In the genomic region with DNA sequence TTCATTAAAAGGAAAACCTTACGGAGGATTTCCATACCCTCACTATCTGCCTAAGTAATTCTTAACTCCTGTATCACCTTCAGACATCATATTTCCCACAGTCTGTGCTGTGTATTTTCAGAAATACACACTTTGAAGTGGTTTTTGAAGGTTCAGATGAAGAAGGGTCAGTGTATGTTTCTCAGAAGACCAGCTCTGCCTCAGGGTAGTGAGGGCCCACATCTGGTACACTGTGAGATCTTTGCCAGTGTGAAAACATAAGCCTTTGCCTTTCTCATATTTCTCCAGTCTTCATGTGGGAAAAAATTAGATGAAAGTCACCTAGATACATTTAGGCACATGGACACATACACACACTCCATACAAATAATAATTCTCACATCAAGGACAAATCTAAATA, we compare ENCODE assay signal across 15 cellular contexts.
"Had no signal": no experiment of that assay in that cellular context is flagged by ENCODE, and none has a peak within 500 bp of the region (broad histone marks: within the 10 kb centered on the region; RNA-seq: fewer than 3 reads in every experiment).

No MANE protein-coding gene starts in this region.

- DNase-seq: activated CD4-positive, alpha-beta T cell treated with anti-CD3 and anti-CD28 coated beads for 36 hours; activated CD8-positive, alpha-beta memory T cell treated with anti-CD3 and anti-CD28 coated beads, Interleukin-2, amount 50 U/mL, for 48 hours; activated CD8-positive, alpha-beta T cell treated with anti-CD3 and anti-CD28 coated beads, Interleukin-2, amount 10 ng/mL, durations not matched to agents 7 days and 5 days; activated naive CD4-positive, alpha-beta T cell treated with Interleukin-2 at 50 U/mL for 16 hours; activated naive CD8-positive, alpha-beta T cell treated with anti-CD3 and anti-CD28 coated beads, Interleukin-2, amount 50 U/mL, for 24 hours; retina; stimulated activated CD4-positive, alpha-beta T cell treated with anti-CD3 and anti-CD28 coated beads, Interleukin-4, amount 100 ng/mL, for 4 hours; stimulated activated naive CD8-positive, alpha-beta T cell treated with anti-CD3 and anti-CD28 coated beads, Interleukin-15, amount 100 ng/mL, for 72 hours had no signal

- H3K4me1 ChIP-seq: ascending aorta, testis had no signal

- H3K27me3 ChIP-seq: ascending aorta, testis had no signal

- FAIRE-seq: colon, frontal cortex, kidney had no signal

- ATAC-seq: activated CD4-positive, alpha-beta T cell treated with anti-CD3 and anti-CD28 coated beads for 36 hours; activated CD8-positive, alpha-beta T cell treated with anti-CD3 and anti-CD28 coated beads, Interleukin-2, amount 10 ng/mL, durations not matched to agents 7 days and 5 days; activated naive CD8-positive, alpha-beta T cell treated with anti-CD3 and anti-CD28 coated beads, Interleukin-2, amount 50 U/mL, for 24 hours; stimulated activated naive CD8-positive, alpha-beta T cell treated with anti-CD3 and anti-CD28 coated beads, Interleukin-15, amount 100 ng/mL, for 72 hours had no signal

- H3K4me3 ChIP-seq: ascending aorta, testis had no signal

- H3K36me3 ChIP-seq: ascending aorta, WERI-Rb-1 had no signal

- H3K9me3 ChIP-seq: ascending aorta, testis had no signal

- H3K27ac Mint-ChIP-seq: activated CD4-positive, alpha-beta T cell treated with anti-CD3 and anti-CD28 coated beads for 36 hours; activated CD8-positive, alpha-beta T cell treated with anti-CD3 and anti-CD28 coated beads, Interleukin-2, amount 10 ng/mL, durations not matched to agents 7 days and 5 days; activated naive CD8-positive, alpha-beta T cell treated with anti-CD3 and anti-CD28 coated beads, Interleukin-2, amount 50 U/mL, for 24 hours; stimulated activated naive CD8-positive, alpha-beta T cell treated with anti-CD3 and anti-CD28 coated beads, Interleukin-15, amount 100 ng/mL, for 72 hours had no signal

- H3K27me3 Mint-ChIP-seq: activated CD4-positive, alpha-beta T cell treated with anti-CD3 and anti-CD28 coated beads for 36 hours; activated naive CD8-positive, alpha-beta T cell treated with anti-CD3 and anti-CD28 coated beads, Interleukin-2, amount 50 U/mL, for 24 hours; stimulated activated naive CD8-positive, alpha-beta T cell treated with anti-CD3 and anti-CD28 coated beads, Interleukin-15, amount 100 ng/mL, for 72 hours had no signal

- H3K4me3 Mint-ChIP-seq: activated CD4-positive, alpha-beta T cell treated with anti-CD3 and anti-CD28 coated beads for 36 hours; activated CD8-positive, alpha-beta T cell treated with anti-CD3 and anti-CD28 coated beads, Interleukin-2, amount 10 ng/mL, durations not matched to agents 7 days and 5 days; activated naive CD8-positive, alpha-beta T cell treated with anti-CD3 and anti-CD28 coated beads, Interleukin-2, amount 50 U/mL, for 24 hours; neural crest cell; stimulated activated naive CD8-positive, alpha-beta T cell treated with anti-CD3 and anti-CD28 coated beads, Interleukin-15, amount 100 ng/mL, for 72 hours had no signal

- H3K9me3 Mint-ChIP-seq: activated naive CD8-positive, alpha-beta T cell treated with anti-CD3 and anti-CD28 coated beads, Interleukin-2, amount 50 U/mL, for 24 hours; neural crest cell had no signal

- H3K4me1 Mint-ChIP-seq: activated CD4-positive, alpha-beta T cell treated with anti-CD3 and anti-CD28 coated beads for 36 hours; activated naive CD8-positive, alpha-beta T cell treated with anti-CD3 and anti-CD28 coated beads, Interleukin-2, amount 50 U/mL, for 24 hours; stimulated activated naive CD8-positive, alpha-beta T cell treated with anti-CD3 and anti-CD28 coated beads, Interleukin-15, amount 100 ng/mL, for 72 hours had no signal

- H3K27ac ChIP-seq: ascending aorta, testis, WERI-Rb-1 had no signal
